Comparison of ENCODE assay signal across 1 cellular context in the genomic region with DNA sequence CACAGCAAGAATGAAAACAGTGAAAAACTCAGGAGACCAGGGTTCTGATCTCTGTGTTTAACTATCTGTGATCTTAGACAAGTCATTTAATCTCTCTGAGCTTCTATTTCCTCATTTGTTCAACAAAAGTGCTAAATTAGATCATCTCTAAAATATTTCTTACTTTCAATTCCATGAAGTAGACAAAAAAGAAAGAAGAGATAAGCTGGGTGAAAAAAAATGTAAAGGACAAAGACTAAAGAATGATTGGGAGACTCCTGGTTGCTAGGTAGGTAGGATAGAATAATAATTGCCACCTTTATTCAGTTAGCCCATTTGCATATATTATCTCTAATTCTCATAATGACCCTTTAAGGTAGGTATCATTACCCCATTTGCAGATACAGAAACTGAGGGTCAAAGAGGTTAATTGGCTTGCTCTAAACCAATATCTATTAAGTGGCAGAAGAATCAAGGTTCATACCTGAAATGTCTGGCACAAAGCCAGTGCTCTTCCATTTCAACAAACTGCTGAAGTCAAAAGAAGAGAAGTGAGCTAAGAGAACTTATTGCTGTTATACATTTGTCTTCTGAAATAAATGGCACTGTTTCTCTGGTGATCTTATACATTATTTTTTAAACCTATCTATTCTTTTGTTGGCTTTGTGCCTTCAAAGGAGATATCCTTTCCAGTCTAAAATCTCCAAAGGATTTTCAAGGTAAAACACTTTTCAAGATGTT.
A peak's percentile ranks its signal among the peaks of the same experiment; 100 is the strongest.
TF ChIP-seq lines count a peak whose summit lies in the region.

No MANE protein-coding gene starts in this region.

TF ChIP-seq in HepG2, 621 proteins besides CTCF, POLR2A, EP300 and RAD21 (continued from another document and continues in another):
- no peak for TF ChIP-seq KLF12 (CRISPR knock-in tag; IDR thresholded peaks at IDR 0.05; ENCODE audit: borderline replicate concordance)
- no peak for TF ChIP-seq JDP2 (CRISPR knock-in tag; IDR thresholded peaks at IDR 0.05; ENCODE audit: borderline replicate concordance)
- TF ChIP-seq ZNF329 (CRISPR knock-in tag; IDR thresholded peaks at IDR 0.05; ENCODE audit: low read depth), result no peak
- 0 out of 2 replicates have a peak, but pooled peaks have one; percentile 10 for TF ChIP-seq POGZ (CRISPR knock-in tag; IDR thresholded peaks at IDR 0.05)
- TF ChIP-seq NFKBIZ (CRISPR knock-in tag; IDR thresholded peaks at IDR 0.05), result no peak
- TF ChIP-seq, protein P1, sequence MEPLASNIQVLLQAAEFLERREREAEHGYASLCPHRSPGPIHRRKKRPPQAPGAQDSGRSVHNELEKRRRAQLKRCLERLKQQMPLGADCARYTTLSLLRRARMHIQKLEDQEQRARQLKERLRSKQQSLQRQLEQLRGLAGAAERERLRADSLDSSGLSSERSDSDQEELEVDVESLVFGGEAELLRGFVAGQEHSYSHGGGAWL (CRISPR knock-in tag; IDR thresholded peaks at IDR 0.05), result no peak
- no peak for TF ChIP-seq BORCS8-MEF2B (CRISPR knock-in tag; IDR thresholded peaks at IDR 0.05)
- TF ChIP-seq ZBTB7A (CRISPR knock-in tag; IDR thresholded peaks at IDR 0.05), result no peak
- no peak for TF ChIP-seq REPIN1 (CRISPR knock-in tag; IDR thresholded peaks at IDR 0.05; ENCODE audit: borderline replicate concordance, low read depth)
- TF ChIP-seq ZNF3 (CRISPR knock-in tag; IDR thresholded peaks at IDR 0.05), result no peak
- no peak for TF ChIP-seq ZBTB14 (CRISPR knock-in tag; IDR thresholded peaks at IDR 0.05)
- TF ChIP-seq, protein P2, sequence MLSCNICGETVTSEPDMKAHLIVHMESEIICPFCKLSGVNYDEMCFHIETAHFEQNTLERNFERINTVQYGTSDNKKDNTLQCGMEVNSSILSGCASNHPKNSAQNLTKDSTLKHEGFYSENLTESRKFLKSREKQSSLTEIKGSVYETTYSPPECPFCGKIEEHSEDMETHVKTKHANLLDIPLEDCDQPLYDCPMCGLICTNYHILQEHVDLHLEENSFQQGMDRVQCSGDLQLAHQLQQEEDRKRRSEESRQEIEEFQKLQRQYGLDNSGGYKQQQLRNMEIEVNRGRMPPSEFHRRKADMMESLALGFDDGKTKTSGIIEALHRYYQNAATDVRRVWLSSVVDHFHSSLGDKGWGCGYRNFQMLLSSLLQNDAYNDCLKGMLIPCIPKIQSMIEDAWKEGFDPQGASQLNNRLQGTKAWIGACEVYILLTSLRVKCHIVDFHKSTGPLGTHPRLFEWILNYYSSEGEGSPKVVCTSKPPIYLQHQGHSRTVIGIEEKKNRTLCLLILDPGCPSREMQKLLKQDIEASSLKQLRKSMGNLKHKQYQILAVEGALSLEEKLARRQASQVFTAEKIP (CRISPR knock-in tag; IDR thresholded peaks at IDR 0.05; ENCODE audit: borderline replicate concordance), result no peak
- TF ChIP-seq ZNF18 (CRISPR knock-in tag; IDR thresholded peaks at IDR 0.05; ENCODE audit: insufficient replicate concordance), result no peak
- TF ChIP-seq ZFYVE20 (CRISPR knock-in tag; IDR thresholded peaks at IDR 0.05; ENCODE audit: borderline replicate concordance, low read depth), result no peak
- TF ChIP-seq ZNF274 (CRISPR knock-in tag; IDR thresholded peaks at IDR 0.05), result no peak
- no peak for TF ChIP-seq CBX5 (CRISPR knock-in tag; IDR thresholded peaks at IDR 0.05; ENCODE audit: borderline replicate concordance)
- TF ChIP-seq ZNF317 (CRISPR knock-in tag; IDR thresholded peaks at IDR 0.05), result no peak
- TF ChIP-seq ZNF234 (CRISPR knock-in tag; conservative IDR thresholded peaks at IDR 0.05), result no peak
- TF ChIP-seq, protein P3, sequence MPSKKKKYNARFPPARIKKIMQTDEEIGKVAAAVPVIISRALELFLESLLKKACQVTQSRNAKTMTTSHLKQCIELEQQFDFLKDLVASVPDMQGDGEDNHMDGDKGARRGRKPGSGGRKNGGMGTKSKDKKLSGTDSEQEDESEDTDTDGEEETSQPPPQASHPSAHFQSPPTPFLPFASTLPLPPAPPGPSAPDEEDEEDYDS (CRISPR knock-in tag; IDR thresholded peaks at IDR 0.05), result no peak
- no peak for TF ChIP-seq SOX6 (IDR thresholded peaks at IDR 0.05)
- peak; percentile 57 for TF ChIP-seq SOX6 (CRISPR knock-in tag; IDR thresholded peaks at IDR 0.05)
- no peak for TF ChIP-seq PRPF4 (IDR thresholded peaks at IDR 0.05; ENCODE audit: low read depth, low read length, poor library complexity, severe bottlenecking)
- TF ChIP-seq DNMT3B (CRISPR knock-in tag; conservative IDR thresholded peaks at IDR 0.05), result no peak
- TF ChIP-seq NPAS2 (CRISPR knock-in tag; IDR thresholded peaks at IDR 0.05; ENCODE audit: borderline replicate concordance), result no peak
- TF ChIP-seq, protein P4, sequence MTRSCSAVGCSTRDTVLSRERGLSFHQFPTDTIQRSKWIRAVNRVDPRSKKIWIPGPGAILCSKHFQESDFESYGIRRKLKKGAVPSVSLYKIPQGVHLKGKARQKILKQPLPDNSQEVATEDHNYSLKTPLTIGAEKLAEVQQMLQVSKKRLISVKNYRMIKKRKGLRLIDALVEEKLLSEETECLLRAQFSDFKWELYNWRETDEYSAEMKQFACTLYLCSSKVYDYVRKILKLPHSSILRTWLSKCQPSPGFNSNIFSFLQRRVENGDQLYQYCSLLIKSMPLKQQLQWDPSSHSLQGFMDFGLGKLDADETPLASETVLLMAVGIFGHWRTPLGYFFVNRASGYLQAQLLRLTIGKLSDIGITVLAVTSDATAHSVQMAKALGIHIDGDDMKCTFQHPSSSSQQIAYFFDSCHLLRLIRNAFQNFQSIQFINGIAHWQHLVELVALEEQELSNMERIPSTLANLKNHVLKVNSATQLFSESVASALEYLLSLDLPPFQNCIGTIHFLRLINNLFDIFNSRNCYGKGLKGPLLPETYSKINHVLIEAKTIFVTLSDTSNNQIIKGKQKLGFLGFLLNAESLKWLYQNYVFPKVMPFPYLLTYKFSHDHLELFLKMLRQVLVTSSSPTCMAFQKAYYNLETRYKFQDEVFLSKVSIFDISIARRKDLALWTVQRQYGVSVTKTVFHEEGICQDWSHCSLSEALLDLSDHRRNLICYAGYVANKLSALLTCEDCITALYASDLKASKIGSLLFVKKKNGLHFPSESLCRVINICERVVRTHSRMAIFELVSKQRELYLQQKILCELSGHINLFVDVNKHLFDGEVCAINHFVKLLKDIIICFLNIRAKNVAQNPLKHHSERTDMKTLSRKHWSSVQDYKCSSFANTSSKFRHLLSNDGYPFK (CRISPR knock-in tag; IDR thresholded peaks at IDR 0.05; ENCODE audit: borderline replicate concordance), result no peak
- no peak for TF ChIP-seq ESRRA (CRISPR knock-in tag; IDR thresholded peaks at IDR 0.05; ENCODE audit: low read depth)
- TF ChIP-seq BHLHE40 (IDR thresholded peaks at IDR 0.05; ENCODE audit: low read length), result no peak
- no peak for TF ChIP-seq NFRKB (IDR thresholded peaks at IDR 0.05)
- TF ChIP-seq NCOA2 (CRISPR knock-in tag; IDR thresholded peaks at IDR 0.05), result no peak
- no peak; the same call in 1 of the 2 replicates for TF ChIP-seq MAX (IDR thresholded peaks at IDR 0.05)
- TF ChIP-seq RFX1 (IDR thresholded peaks at IDR 0.05), result no peak
- no peak for TF ChIP-seq ZSCAN25 (CRISPR knock-in tag; IDR thresholded peaks at IDR 0.05)
- TF ChIP-seq ZNF672 (CRISPR knock-in tag; IDR thresholded peaks at IDR 0.05), result no peak
- TF ChIP-seq ZBTB39 (CRISPR knock-in tag; IDR thresholded peaks at IDR 0.05), result no peak
- no peak for TF ChIP-seq MAFK (conservative IDR thresholded peaks at IDR 0.05 in 1 of 2, IDR thresholded peaks at IDR 0.05 in 1 of 2; ENCODE audit: low read length in 2 of 2)
- no peak for TF ChIP-seq ZNF12 (CRISPR knock-in tag; IDR thresholded peaks at IDR 0.05)
- TF ChIP-seq, protein P5, sequence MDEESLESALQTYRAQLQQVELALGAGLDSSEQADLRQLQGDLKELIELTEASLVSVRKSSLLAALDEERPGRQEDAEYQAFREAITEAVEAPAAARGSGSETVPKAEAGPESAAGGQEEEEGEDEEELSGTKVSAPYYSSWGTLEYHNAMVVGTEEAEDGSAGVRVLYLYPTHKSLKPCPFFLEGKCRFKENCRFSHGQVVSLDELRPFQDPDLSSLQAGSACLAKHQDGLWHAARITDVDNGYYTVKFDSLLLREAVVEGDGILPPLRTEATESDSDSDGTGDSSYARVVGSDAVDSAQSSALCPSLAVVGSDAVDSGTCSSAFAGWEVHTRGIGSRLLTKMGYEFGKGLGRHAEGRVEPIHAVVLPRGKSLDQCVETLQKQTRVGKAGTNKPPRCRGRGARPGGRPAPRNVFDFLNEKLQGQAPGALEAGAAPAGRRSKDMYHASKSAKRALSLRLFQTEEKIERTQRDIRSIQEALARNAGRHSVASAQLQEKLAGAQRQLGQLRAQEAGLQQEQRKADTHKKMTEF (CRISPR knock-in tag; IDR thresholded peaks at IDR 0.05), result no peak
- TF ChIP-seq ZNF724P (CRISPR knock-in tag; IDR thresholded peaks at IDR 0.05; ENCODE audit: borderline replicate concordance), result no peak
- TF ChIP-seq ELF3 (CRISPR knock-in tag; IDR thresholded peaks at IDR 0.05), result no peak; the same call in 1 of the 2 replicates
- TF ChIP-seq ZFP1 (CRISPR knock-in tag; IDR thresholded peaks at IDR 0.05), result no peak
- no peak for TF ChIP-seq BCL6 (CRISPR knock-in tag; IDR thresholded peaks at IDR 0.05)
- TF ChIP-seq IRF2 (CRISPR knock-in tag; IDR thresholded peaks at IDR 0.05), result no peak
- no peak for TF ChIP-seq MTERF4 (CRISPR knock-in tag; IDR thresholded peaks at IDR 0.05)
- no peak for TF ChIP-seq SNAI1 (CRISPR knock-in tag; IDR thresholded peaks at IDR 0.05; ENCODE audit: borderline replicate concordance)
- TF ChIP-seq POLR2G (IDR thresholded peaks at IDR 0.05; ENCODE audit: low read depth, low read length), result no peak
- peak; percentile 85; the same call in 1 of the 2 replicates for TF ChIP-seq MIXL1 (CRISPR knock-in tag; IDR thresholded peaks at IDR 0.05)
- TF ChIP-seq NCOA5 (CRISPR knock-in tag; IDR thresholded peaks at IDR 0.05), result no peak
- no peak for TF ChIP-seq SMARCC2 (IDR thresholded peaks at IDR 0.05)
- TF ChIP-seq, protein P6, sequence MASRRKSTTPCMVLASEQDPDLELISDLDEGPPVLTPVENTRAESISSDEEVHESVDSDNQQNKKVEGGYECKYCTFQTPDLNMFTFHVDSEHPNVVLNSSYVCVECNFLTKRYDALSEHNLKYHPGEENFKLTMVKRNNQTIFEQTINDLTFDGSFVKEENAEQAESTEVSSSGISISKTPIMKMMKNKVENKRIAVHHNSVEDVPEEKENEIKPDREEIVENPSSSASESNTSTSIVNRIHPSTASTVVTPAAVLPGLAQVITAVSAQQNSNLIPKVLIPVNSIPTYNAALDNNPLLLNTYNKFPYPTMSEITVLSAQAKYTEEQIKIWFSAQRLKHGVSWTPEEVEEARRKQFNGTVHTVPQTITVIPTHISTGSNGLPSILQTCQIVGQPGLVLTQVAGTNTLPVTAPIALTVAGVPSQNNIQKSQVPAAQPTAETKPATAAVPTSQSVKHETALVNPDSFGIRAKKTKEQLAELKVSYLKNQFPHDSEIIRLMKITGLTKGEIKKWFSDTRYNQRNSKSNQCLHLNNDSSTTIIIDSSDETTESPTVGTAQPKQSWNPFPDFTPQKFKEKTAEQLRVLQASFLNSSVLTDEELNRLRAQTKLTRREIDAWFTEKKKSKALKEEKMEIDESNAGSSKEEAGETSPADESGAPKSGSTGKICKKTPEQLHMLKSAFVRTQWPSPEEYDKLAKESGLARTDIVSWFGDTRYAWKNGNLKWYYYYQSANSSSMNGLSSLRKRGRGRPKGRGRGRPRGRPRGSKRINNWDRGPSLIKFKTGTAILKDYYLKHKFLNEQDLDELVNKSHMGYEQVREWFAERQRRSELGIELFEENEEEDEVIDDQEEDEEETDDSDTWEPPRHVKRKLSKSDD (CRISPR knock-in tag; IDR thresholded peaks at IDR 0.05; ENCODE audit: low read depth), result no peak
- no peak for TF ChIP-seq ZNF580 (CRISPR knock-in tag; IDR thresholded peaks at IDR 0.05; ENCODE audit: borderline replicate concordance, low read depth)
- no peak for TF ChIP-seq ZNF891 (CRISPR knock-in tag; IDR thresholded peaks at IDR 0.05)
